Comparison of ENCODE assay signal across 17 cellular contexts in genomic region chr13:39130298-39130697, GRCh38.
"Had no signal": no experiment of that assay in that cellular context is flagged by ENCODE, and none has a peak within 500 bp of the region (broad histone marks: within the 10 kb centered on the region; RNA-seq: fewer than 3 reads in every experiment).

No MANE protein-coding gene starts in this region.

- H3K27ac Mint-ChIP-seq: activated CD4-positive, alpha-beta T cell treated with anti-CD3 and anti-CD28 coated beads, Interleukin-2, amount 10 ng/mL, durations not matched to agents 7 days and 5 days; activated naive CD8-positive, alpha-beta T cell treated with anti-CD3 and anti-CD28 coated beads for 36 hours; naive thymus-derived CD4-positive, alpha-beta T cell had no signal

- H3K4me1 Mint-ChIP-seq: activated CD4-positive, alpha-beta T cell treated with anti-CD3 and anti-CD28 coated beads, Interleukin-2, amount 10 ng/mL, durations not matched to agents 7 days and 5 days; naive thymus-derived CD4-positive, alpha-beta T cell had no signal

- H3K79me2 ChIP-seq: parathyroid adenoma had no signal

- H3K9me3 Mint-ChIP-seq: activated CD4-positive, alpha-beta T cell treated with anti-CD3 and anti-CD28 coated beads, Interleukin-2, amount 10 ng/mL, durations not matched to agents 7 days and 5 days; activated naive CD8-positive, alpha-beta T cell treated with anti-CD3 and anti-CD28 coated beads for 36 hours; naive thymus-derived CD4-positive, alpha-beta T cell had no signal

- H3K36me3 Mint-ChIP-seq: activated naive CD8-positive, alpha-beta T cell treated with anti-CD3 and anti-CD28 coated beads for 36 hours; naive thymus-derived CD4-positive, alpha-beta T cell had no signal

- H2AFZ ChIP-seq: parathyroid adenoma had no signal

- H3K4me3 Mint-ChIP-seq: activated CD4-positive, alpha-beta T cell treated with anti-CD3 and anti-CD28 coated beads, Interleukin-2, amount 10 ng/mL, durations not matched to agents 7 days and 5 days; activated naive CD8-positive, alpha-beta T cell treated with anti-CD3 and anti-CD28 coated beads for 36 hours; naive thymus-derived CD4-positive, alpha-beta T cell had no signal

- H3K9ac ChIP-seq: parathyroid adenoma had no signal

- H3K27me3 ChIP-seq: stomach, testis, upper lobe of left lung had no signal

- H3K27ac ChIP-seq: foreskin keratinocyte, neutrophil, parathyroid adenoma, stomach, testis, upper lobe of left lung had no signal

- H3K4me1 ChIP-seq: foreskin keratinocyte, parathyroid adenoma, stomach, testis, upper lobe of left lung had no signal

- H3K4me3 ChIP-seq: stomach, testis, upper lobe of left lung had no signal

- DNase-seq: activated CD4-positive, alpha-beta T cell treated with anti-CD3 and anti-CD28 coated beads, Interleukin-2, amount 10 ng/mL, durations not matched to agents 7 days and 5 days; activated CD4-positive, CD25-positive, alpha-beta regulatory T cell; activated CD8-positive, alpha-beta memory T cell treated with anti-CD3 and anti-CD28 coated beads for 24 hours; activated naive CD8-positive, alpha-beta T cell treated with anti-CD3 and anti-CD28 coated beads for 36 hours; amygdala; cortex of kidney; effector CD8-positive, alpha-beta T cell; foreskin keratinocyte; islet precursor cell; naive thymus-derived CD4-positive, alpha-beta T cell; stimulated activated CD4-positive, alpha-beta T cell treated with anti-CD3 and anti-CD28 coated beads, Interleukin-12 subunit alpha, Interleukin-12 subunit beta, amount 100 ng/mL, for 4 hours; stimulated activated CD4-positive, alpha-beta T cell treated with anti-CD3 and anti-CD28 coated beads, Interleukin-2, amount 100 ng/mL, for 24 hours; stomach; testis; upper lobe of left lung had no signal

- ATAC-seq: foreskin keratinocyte; naive thymus-derived CD4-positive, alpha-beta T cell had no signal

- H3K9me3 ChIP-seq: neutrophil, stomach, testis, upper lobe of left lung had no signal

- H3K36me3 ChIP-seq: neutrophil, stomach, upper lobe of left lung had no signal
